In the genomic region with DNA sequence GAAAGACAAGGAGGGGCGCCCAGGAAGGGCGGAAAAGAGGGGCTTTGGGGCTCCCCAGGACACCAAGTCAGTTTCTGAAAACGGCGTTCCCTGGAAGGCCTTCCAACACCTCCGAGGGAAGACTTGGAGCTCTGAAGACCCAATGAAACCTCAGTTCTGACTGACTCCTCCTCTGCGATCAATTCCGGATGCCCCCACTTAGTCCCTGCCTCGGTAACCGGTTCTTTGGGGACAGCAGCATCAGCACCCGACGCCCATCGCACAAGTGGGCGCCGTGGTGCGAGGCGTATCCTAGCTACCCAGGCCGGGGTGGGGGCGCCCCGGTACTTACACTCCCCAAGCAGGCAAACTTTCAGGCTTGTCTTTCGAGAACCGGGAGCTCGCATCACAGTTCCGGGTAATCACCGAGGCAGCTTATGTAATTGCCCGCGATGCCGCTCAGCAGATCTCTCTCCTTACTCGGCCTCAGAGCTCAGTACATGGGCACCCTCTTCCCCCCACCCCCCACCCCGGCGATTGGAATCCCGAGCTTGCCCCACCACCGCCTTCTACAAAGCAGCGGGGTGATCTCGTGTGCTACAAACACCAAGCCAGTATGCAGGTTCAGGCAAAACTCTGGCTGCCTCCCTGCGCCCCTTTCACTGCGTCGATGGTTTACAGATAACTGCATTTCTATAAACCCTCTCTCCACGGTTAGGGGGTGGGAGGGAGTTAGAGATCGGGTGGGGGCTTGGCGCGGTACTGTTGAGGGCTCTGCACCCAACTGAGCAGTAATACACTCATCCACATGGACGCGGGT, we compare ENCODE assay signal across 8 cellular contexts. TPM values are rescaled to one million over a fixed set of nuclear protein-coding genes. Genes with fewer than 3 reads are reported as not detected.
DNase-seq lines count a peak whose midpoint lies in the region; ATAC-seq, FAIRE-seq and TF ChIP-seq lines count a peak whose summit lies in the region.

No MANE protein-coding gene starts in this region.

- H3K36me3 Mint-ChIP-seq in activated CD8-positive, alpha-beta T cell treated with anti-CD3 and anti-CD28 coated beads, Interleukin-2, amount 10 ng/mL, durations not matched to agents 7 days and 5 days (ENCODE audit: low read depth): peaks cover 11% of the 10 kb centered on the region

- no TSS peak for BruUV-seq in Panc1 (replicated peaks; lab: Mats Ljungman, UMichigan)

- CTCF ChIA-PET in Panc1 (lab: Charles Lee): interaction anchor here (0.7 kb wide), 1 partner anchor 36 kb away, joined by 11 read pairs; no protein-coding TSS in a partner anchor
- CTCF ChIA-PET in activated CD8-positive, alpha-beta T cell treated with anti-CD3 and anti-CD28 coated beads, Interleukin-2, amount 10 ng/mL, durations not matched to agents 7 days and 5 days (lab: Charles Lee): no interaction called here

- ATAC-seq in Panc1 (no peak), HG02852 (IDR thresholded peaks at IDR 0.05; ENCODE audit: unreplicated experiment) (no peak), HG02678 (IDR thresholded peaks at IDR 0.05; ENCODE audit: unreplicated experiment) (no peak)
- ATAC-seq in activated CD8-positive, alpha-beta T cell treated with anti-CD3 and anti-CD28 coated beads, Interleukin-2, amount 10 ng/mL, durations not matched to agents 7 days and 5 days: no peak

- H3K4me3 ChIP-seq in Panc1 (ENCODE audit: low read depth in 2 of 2, low read length in 2 of 2): peak overlapping the region; percentile 42 to 43; a peak in 3 of 4 replicates

- in situ Hi-C loops in Panc1 (cut with HindIII; ENCODE audit: low pct_unique_long_range_greater_than_20kb, low sequenced_read_pairs): no loop called here

- H3K36me3 ChIP-seq in Panc1 (ENCODE audit: control insufficient read depth, insufficient read depth, low read length): no peaks in the 10 kb centered on the region; the same call in 1 of the 2 replicates

- POLR2A ChIA-PET in Panc1 (lab: Charles Lee): no interaction called here
- POLR2A ChIA-PET in activated CD8-positive, alpha-beta T cell treated with anti-CD3 and anti-CD28 coated beads, Interleukin-2, amount 10 ng/mL, durations not matched to agents 7 days and 5 days (lab: Charles Lee): no interaction called here

- peaks cover 8% of the 10 kb centered on the region for H3K4me1 Mint-ChIP-seq in activated CD8-positive, alpha-beta T cell treated with anti-CD3 and anti-CD28 coated beads, Interleukin-2, amount 10 ng/mL, durations not matched to agents 7 days and 5 days (ENCODE audit: low read depth)

- TF ChIP-seq CTCF in Panc1 (IDR thresholded peaks at IDR 0.05): no peak

- peaks cover 19% of the 10 kb centered on the region for H3K4me1 ChIP-seq in Panc1 (ENCODE audit: control insufficient read depth, insufficient read depth, low read length)

- intact Hi-C loops in Panc1 (cut with micrococcal nuclease; ENCODE audit: unreplicated experiment): no loop called here

- peaks cover 68% of the 10 kb centered on the region for H3K27me3 ChIP-seq in Panc1 (ENCODE audit: control insufficient read depth, insufficient read depth, low read length)

- no peak for TF ChIP-seq POLR2A in GM12892 (IDR thresholded peaks at IDR 0.05; ENCODE audit: low read depth, low read length)

- no peak overlapping the region for H3K27ac Mint-ChIP-seq in activated CD8-positive, alpha-beta T cell treated with anti-CD3 and anti-CD28 coated beads, Interleukin-2, amount 10 ng/mL, durations not matched to agents 7 days and 5 days

- H3K9me3 ChIP-seq in Panc1 (ENCODE audit: control insufficient read depth, insufficient read depth, low read depth, low read length): no peaks in the 10 kb centered on the region

- DNase-seq in GM12892 (ENCODE audit: insufficient read length): peak; percentile 23
- DNase-seq in Panc1 (ENCODE audit: low read depth, low spot score): no peak
- peak; percentile 30 for DNase-seq in germinal center (ENCODE audit: low spot score)
- peak; percentile 80 for DNase-seq in retina
- no peak for DNase-seq in activated CD4-positive, CD25-positive, alpha-beta regulatory T cell (lab: John Stamatoyannopoulos, UW)
- no peak for DNase-seq in activated CD8-positive, alpha-beta T cell treated with anti-CD3 and anti-CD28 coated beads, Interleukin-2, amount 10 ng/mL, durations not matched to agents 7 days and 5 days

- peak; percentile 5 for FAIRE-seq in GM12892 (lab: Jason Lieb, UNC)

- no peak overlapping the region for H3K27ac ChIP-seq in Panc1 (ENCODE audit: low read length)

- no peak overlapping the region for H3K4me3 Mint-ChIP-seq in activated CD8-positive, alpha-beta T cell treated with anti-CD3 and anti-CD28 coated beads, Interleukin-2, amount 10 ng/mL, durations not matched to agents 7 days and 5 days

- H3K27me3 Mint-ChIP-seq in activated CD8-positive, alpha-beta T cell treated with anti-CD3 and anti-CD28 coated beads, Interleukin-2, amount 10 ng/mL, durations not matched to agents 7 days and 5 days (ENCODE audit: low read depth): peaks cover 60% of the 10 kb centered on the region

- no peaks in the 10 kb centered on the region for H3K9me3 Mint-ChIP-seq in activated CD8-positive, alpha-beta T cell treated with anti-CD3 and anti-CD28 coated beads, Interleukin-2, amount 10 ng/mL, durations not matched to agents 7 days and 5 days (ENCODE audit: insufficient read depth)

RNA-seq across cellular contexts. Expression of a gene that starts 2.0 kb away (rescaled TPM):
- polyA plus RNA-seq in GM12892 (2012; ENCODE audit: missing spikeins): not detected
- 0.39 TPM for total RNA-seq in Panc1 (2021; ENCODE audit: unreplicated experiment)
- polyA plus RNA-seq in Panc1 (2012; ENCODE audit: insufficient read length): 0.31 TPM
- total RNA-seq in activated CD8-positive, alpha-beta T cell treated with anti-CD3 and anti-CD28 coated beads, Interleukin-2, amount 10 ng/mL, durations not matched to agents 7 days and 5 days: not detected

Comparison
In these comparisons a context has a peak if more than half of its experiments do, and no peak if none do; other contexts are left out.
1. DNase-seq: peak in GM12892 (single experiment), germinal center (single experiment) and retina (single experiment); none in Panc1 (single experiment), activated CD4-positive, CD25-positive, alpha-beta regulatory T cell (0 of 4) and activated CD8-positive, alpha-beta T cell treated with anti-CD3 and anti-CD28 coated beads, Interleukin-2, amount 10 ng/mL, durations not matched to agents 7 days and 5 days (single experiment).